16 cellular contexts compared by ENCODE assay signal in genomic region chr4:148093065-148093464, GRCh38.
"Had no signal": no experiment of that assay in that cellular context is flagged by ENCODE, and none has a peak within 500 bp of the region (broad histone marks: within the 10 kb centered on the region; RNA-seq: fewer than 3 reads in every experiment).

No MANE protein-coding gene starts in this region.

- DNase-seq: KBM-7, NCI-H1092, NCI-H1105 treated with DMSO at 0.1 percent for 48 hours, NCI-H1417 treated with DMSO at 0.1 percent for 48 hours, NCI-H146, NCI-H1694 treated with DMSO at 0.1 percent for 48 hours, NCI-H1930, NCI-H2081, NCI-H2107, NCI-H2227 treated with DMSO at 0.1 percent for 48 hours, NCI-H524, NCI-H526 treated with DMSO at 0.1 percent for 48 hours, NCI-H748 treated with DMSO at 0.1 percent for 48 hours, Right ventricle myocardium superior, RPMI8226, SIG-M5 had no signal
